ENCODE assay signal across 1 cellular context in the genomic region with DNA sequence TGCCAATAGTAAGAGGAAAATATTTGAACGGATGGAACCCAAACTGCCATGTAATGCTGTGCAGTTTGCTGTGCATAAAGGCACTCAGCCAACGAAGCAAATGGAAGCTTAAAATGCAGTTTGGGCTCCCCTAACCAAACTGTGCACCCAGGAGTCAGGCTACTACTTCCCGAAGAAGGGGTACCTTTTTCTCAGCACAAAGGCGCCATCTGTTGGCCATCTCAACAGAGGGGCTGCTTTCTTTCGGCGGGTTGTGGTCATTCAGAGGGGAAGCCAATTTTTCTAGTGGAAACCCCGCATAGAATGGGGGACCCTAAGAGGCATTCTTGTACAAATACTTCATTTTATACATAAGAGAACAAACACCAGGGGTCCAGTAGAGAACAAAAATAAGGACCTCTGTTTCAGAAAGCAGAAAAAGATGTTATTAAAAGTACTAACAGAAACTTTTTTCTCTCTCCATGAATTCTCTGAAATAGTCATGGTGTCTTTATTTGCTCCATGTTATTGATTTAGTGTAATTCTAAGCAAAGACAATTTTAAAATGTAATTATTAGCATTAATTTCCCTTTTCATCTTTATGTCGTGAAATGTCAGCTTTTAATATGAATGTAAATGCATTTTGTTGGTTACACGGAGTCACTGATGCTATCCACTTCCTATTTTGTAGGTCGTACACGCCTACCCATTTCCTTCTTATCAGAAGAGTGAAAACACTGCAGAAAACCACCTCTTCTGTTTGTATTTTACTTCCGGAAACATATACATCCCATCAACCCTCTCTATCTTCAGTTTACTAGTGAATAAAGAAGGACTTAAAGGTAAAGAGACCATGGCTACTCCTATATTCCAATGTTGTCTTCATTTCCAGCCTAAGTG.
TF ChIP-seq lines count a peak whose summit lies in the region.

No MANE protein-coding gene starts in this region.

TF ChIP-seq in HepG2, 621 proteins besides CTCF, POLR2A, EP300 and RAD21:
- TF ChIP-seq SMC3 (IDR thresholded peaks at IDR 0.05; ENCODE audit: low read length) (peak; percentile 39; the same call in 1 of the 2 replicates), ZNF367 (CRISPR knock-in tag; IDR thresholded peaks at IDR 0.05; ENCODE audit: borderline replicate concordance) (no peak), ZNF124 (CRISPR knock-in tag; IDR thresholded peaks at IDR 0.05) (no peak), STAG1 (CRISPR knock-in tag; IDR thresholded peaks at IDR 0.05) (peak; percentile 57)
